17 cellular contexts compared by ENCODE assay signal in the genomic region with DNA sequence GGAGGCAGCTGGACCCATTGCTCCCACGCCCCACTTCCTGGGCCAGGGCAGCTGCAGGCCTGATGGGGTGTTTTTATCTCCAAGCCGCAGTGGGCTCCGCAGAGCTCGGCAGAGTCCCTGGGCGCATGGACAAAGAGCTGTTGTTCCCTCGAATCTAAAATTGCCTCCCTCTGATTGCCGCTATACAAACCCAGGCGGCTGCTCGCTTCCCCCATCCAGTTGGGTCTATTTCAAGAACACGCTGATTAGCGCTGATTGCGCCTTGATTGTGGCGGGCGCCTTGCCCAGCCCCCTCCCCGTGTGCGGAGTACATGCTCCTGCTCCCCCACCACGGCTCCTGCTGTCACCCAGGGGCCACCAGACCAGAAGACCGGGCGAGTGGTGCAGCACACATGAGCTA. TPM values are rescaled to one million over a fixed set of nuclear protein-coding genes. Genes with fewer than 3 reads are reported as not detected.
"Had no signal": no experiment of that assay in that cellular context is flagged by ENCODE, and none has a peak within 500 bp of the region (broad histone marks: within the 10 kb centered on the region; RNA-seq: fewer than 3 reads in every experiment).

No MANE protein-coding gene starts in this region.

- ATAC-seq: gastrocnemius medialis; left cardiac atrium; natural killer cell treated with Interleukin-12 subunit alpha and Interleukin-12 subunit beta and Interleukin-15 and Interleukin-18, amount 100 ng/mL, for 72 hours had no signal

- H3K4me1 ChIP-seq: gastrocnemius medialis, transverse colon had no signal

- FAIRE-seq: small intestine had no signal

- H3K4me3 ChIP-seq: coronary artery, gastrocnemius medialis, transverse colon had no signal

- H3K36me3 ChIP-seq: gastrocnemius medialis, transverse colon had no signal

- H3K27ac ChIP-seq: coronary artery, epithelial cell of prostate, gastrocnemius medialis, transverse colon had no signal

- H3K9me3 ChIP-seq: gastrocnemius medialis, transverse colon had no signal

- DNase-seq: activated CD4-positive, alpha-beta T cell treated with anti-CD3 and anti-CD28 coated beads, Interleukin-2, amount 50 U/mL, for 4 hours; activated effector memory CD4-positive, alpha-beta T cell treated with Interleukin-2 at 50 U/mL for 16 hours; activated T-cell treated with anti-CD3 and anti-CD28 coated beads, Interleukin-2, amount 50 U/mL, for 1 hour; aorta; effector memory CD4-positive, alpha-beta T cell; gastrocnemius medialis; left cardiac atrium; mammary epithelial cell; SIG-M5; small intestine; transverse colon had no signal

RNA-seq across cellular contexts. Expression of a gene that starts 43.4 kb away (rescaled TPM):
- total RNA-seq: bronchial epithelial cell; natural killer cell treated with Interleukin-12 subunit alpha and Interleukin-12 subunit beta and Interleukin-15 and Interleukin-18, amount 100 ng/mL, for 72 hours; renal cortical epithelial cell; T-helper 2 cell treated with Interferon-gamma antibody and Interleukin-4, amounts not matched to agents 100 ng/mL and 5 ng/mL, for 36 hours had no signal
- polyA plus RNA-seq: mammary epithelial cell had no signal
